Comparison of ENCODE assay signal across 2 cellular contexts in the genomic region with DNA sequence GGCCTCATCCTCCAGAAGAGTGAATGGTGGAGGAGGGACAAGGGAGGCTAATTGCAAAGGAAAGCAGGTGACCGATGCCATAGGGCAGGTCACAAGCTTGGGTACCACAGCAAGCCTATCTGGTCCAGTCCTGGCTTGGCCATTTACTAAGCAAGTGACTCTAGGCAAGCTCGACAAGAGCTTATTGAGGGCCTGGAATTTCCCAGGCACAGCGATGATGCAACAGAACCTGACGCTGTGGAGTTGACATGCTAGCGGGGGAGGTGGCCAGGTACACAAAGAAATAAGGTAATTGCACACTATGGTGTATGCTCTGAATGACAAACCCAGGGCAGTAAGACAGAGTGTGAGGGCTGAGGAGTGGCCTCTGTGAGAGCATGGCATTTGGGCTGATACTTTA.
TF ChIP-seq lines count a peak whose summit lies in the region.

No MANE protein-coding gene starts in this region.

TF ChIP-seq in WTC11, 78 proteins besides CTCF, POLR2A, EP300 and RAD21:
- TF ChIP-seq GABPB1 (CRISPR knock-in tag; IDR thresholded peaks at IDR 0.05) (peak; percentile 95), ATF1 (CRISPR knock-in tag; IDR thresholded peaks at IDR 0.05) (no peak)
- TF ChIP-seq, protein P1, sequence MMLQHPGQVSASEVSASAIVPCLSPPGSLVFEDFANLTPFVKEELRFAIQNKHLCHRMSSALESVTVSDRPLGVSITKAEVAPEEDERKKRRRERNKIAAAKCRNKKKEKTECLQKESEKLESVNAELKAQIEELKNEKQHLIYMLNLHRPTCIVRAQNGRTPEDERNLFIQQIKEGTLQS (CRISPR knock-in tag; conservative IDR thresholded peaks at IDR 0.05), result 0 out of 2 replicates have a peak, but pooled peaks have one; percentile 70

TF ChIP-seq in HepG2, 621 proteins besides CTCF, POLR2A, EP300 and RAD21 (continues in another document):
- TF ChIP-seq DR1 (CRISPR knock-in tag; IDR thresholded peaks at IDR 0.05) (no peak), SALL1 (CRISPR knock-in tag; IDR thresholded peaks at IDR 0.05) (0 out of 2 replicates have a peak, but pooled peaks have one; percentile 16), MXI1 (IDR thresholded peaks at IDR 0.05; ENCODE audit: borderline replicate concordance, low read depth, low read length) (no peak), ZNF598 (CRISPR knock-in tag; IDR thresholded peaks at IDR 0.05; ENCODE audit: borderline replicate concordance) (no peak), ZNF777 (CRISPR knock-in tag; IDR thresholded peaks at IDR 0.05) (no peak), ZNF281 (CRISPR knock-in tag; IDR thresholded peaks at IDR 0.05; ENCODE audit: borderline replicate concordance) (peak; percentile 96), ZNF563 (CRISPR knock-in tag; IDR thresholded peaks at IDR 0.05) (no peak), SCMH1 (CRISPR knock-in tag; IDR thresholded peaks at IDR 0.05; ENCODE audit: borderline replicate concordance) (no peak), GTF3A (CRISPR knock-in tag; conservative IDR thresholded peaks at IDR 0.05) (no peak), CEBPZ (IDR thresholded peaks at IDR 0.05; ENCODE audit: low read length) (no peak), MXD4 (CRISPR knock-in tag; IDR thresholded peaks at IDR 0.05) (no peak), CENPX (CRISPR knock-in tag; IDR thresholded peaks at IDR 0.05) (no peak), LCORL (IDR thresholded peaks at IDR 0.05) (no peak), LCORL (CRISPR knock-in tag; IDR thresholded peaks at IDR 0.05) (0 out of 2 replicates have a peak, but pooled peaks have one; percentile 12), THAP8 (CRISPR knock-in tag; IDR thresholded peaks at IDR 0.05; ENCODE audit: borderline replicate concordance) (no peak), ZFYVE20 (CRISPR knock-in tag; IDR thresholded peaks at IDR 0.05; ENCODE audit: borderline replicate concordance, low read depth) (no peak), ZNF749 (CRISPR knock-in tag; IDR thresholded peaks at IDR 0.05; ENCODE audit: borderline replicate concordance) (no peak), HOXD1 (CRISPR knock-in tag; IDR thresholded peaks at IDR 0.05) (no peak), ISL2 (CRISPR knock-in tag; IDR thresholded peaks at IDR 0.05) (0 out of 2 replicates have a peak, but pooled peaks have one; percentile 16), ARID5B (CRISPR knock-in tag; IDR thresholded peaks at IDR 0.05) (peak; percentile 53), MED13 (CRISPR knock-in tag; IDR thresholded peaks at IDR 0.05) (no peak), ZNF792 (CRISPR knock-in tag; IDR thresholded peaks at IDR 0.05) (no peak), STAT5B (CRISPR knock-in tag; IDR thresholded peaks at IDR 0.05) (no peak), ZNF333 (CRISPR knock-in tag; IDR thresholded peaks at IDR 0.05; ENCODE audit: borderline replicate concordance) (no peak), CHD4 (IDR thresholded peaks at IDR 0.05; ENCODE audit: borderline replicate concordance, low read length) (no peak), THAP11 (CRISPR knock-in tag; IDR thresholded peaks at IDR 0.05) (peak; percentile 24; the same call in 1 of the 2 replicates), ETV6 (CRISPR knock-in tag; conservative IDR thresholded peaks at IDR 0.05) (no peak), ZNF451 (CRISPR knock-in tag; IDR thresholded peaks at IDR 0.05) (no peak), CREM (IDR thresholded peaks at IDR 0.05) (no peak), CREM (CRISPR knock-in tag; IDR thresholded peaks at IDR 0.05) (no peak), ISX (CRISPR knock-in tag; conservative IDR thresholded peaks at IDR 0.05) (no peak), SKI (IDR thresholded peaks at IDR 0.05; ENCODE audit: partially characterized antibody) (no peak), ZNF724P (CRISPR knock-in tag; IDR thresholded peaks at IDR 0.05; ENCODE audit: borderline replicate concordance) (no peak)
- TF ChIP-seq, protein P2, sequence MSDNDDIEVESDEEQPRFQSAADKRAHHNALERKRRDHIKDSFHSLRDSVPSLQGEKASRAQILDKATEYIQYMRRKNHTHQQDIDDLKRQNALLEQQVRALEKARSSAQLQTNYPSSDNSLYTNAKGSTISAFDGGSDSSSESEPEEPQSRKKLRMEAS (IDR thresholded peaks at IDR 0.05), result peak; percentile 19; the same call in 1 of the 2 replicates
- TF ChIP-seq, protein P3, sequence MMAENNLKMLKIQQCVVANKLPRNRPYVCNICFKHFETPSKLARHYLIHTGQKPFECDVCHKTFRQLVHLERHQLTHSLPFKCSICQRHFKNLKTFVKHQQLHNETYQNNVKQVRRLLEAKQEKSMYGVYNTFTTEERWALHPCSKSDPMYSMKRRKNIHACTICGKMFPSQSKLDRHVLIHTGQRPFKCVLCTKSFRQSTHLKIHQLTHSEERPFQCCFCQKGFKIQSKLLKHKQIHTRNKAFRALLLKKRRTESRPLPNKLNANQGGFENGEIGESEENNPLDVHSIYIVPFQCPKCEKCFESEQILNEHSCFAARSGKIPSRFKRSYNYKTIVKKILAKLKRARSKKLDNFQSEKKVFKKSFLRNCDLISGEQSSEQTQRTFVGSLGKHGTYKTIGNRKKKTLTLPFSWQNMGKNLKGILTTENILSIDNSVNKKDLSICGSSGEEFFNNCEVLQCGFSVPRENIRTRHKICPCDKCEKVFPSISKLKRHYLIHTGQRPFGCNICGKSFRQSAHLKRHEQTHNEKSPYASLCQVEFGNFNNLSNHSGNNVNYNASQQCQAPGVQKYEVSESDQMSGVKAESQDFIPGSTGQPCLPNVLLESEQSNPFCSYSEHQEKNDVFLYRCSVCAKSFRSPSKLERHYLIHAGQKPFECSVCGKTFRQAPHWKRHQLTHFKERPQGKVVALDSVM (CRISPR knock-in tag; IDR thresholded peaks at IDR 0.05), result no peak
- TF ChIP-seq, protein P4, sequence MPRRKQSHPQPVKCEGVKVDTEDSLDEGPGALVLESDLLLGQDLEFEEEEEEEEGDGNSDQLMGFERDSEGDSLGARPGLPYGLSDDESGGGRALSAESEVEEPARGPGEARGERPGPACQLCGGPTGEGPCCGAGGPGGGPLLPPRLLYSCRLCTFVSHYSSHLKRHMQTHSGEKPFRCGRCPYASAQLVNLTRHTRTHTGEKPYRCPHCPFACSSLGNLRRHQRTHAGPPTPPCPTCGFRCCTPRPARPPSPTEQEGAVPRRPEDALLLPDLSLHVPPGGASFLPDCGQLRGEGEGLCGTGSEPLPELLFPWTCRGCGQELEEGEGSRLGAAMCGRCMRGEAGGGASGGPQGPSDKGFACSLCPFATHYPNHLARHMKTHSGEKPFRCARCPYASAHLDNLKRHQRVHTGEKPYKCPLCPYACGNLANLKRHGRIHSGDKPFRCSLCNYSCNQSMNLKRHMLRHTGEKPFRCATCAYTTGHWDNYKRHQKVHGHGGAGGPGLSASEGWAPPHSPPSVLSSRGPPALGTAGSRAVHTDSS (CRISPR knock-in tag; conservative IDR thresholded peaks at IDR 0.05), result no peak
- TF ChIP-seq, protein P5, sequence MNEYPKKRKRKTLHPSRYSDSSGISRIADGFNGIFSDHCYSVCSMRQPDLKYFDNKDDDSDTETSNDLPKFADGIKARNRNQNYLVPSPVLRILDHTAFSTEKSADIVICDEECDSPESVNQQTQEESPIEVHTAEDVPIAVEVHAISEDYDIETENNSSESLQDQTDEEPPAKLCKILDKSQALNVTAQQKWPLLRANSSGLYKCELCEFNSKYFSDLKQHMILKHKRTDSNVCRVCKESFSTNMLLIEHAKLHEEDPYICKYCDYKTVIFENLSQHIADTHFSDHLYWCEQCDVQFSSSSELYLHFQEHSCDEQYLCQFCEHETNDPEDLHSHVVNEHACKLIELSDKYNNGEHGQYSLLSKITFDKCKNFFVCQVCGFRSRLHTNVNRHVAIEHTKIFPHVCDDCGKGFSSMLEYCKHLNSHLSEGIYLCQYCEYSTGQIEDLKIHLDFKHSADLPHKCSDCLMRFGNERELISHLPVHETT (CRISPR knock-in tag; conservative IDR thresholded peaks at IDR 0.05), result no peak
- TF ChIP-seq, protein P6, sequence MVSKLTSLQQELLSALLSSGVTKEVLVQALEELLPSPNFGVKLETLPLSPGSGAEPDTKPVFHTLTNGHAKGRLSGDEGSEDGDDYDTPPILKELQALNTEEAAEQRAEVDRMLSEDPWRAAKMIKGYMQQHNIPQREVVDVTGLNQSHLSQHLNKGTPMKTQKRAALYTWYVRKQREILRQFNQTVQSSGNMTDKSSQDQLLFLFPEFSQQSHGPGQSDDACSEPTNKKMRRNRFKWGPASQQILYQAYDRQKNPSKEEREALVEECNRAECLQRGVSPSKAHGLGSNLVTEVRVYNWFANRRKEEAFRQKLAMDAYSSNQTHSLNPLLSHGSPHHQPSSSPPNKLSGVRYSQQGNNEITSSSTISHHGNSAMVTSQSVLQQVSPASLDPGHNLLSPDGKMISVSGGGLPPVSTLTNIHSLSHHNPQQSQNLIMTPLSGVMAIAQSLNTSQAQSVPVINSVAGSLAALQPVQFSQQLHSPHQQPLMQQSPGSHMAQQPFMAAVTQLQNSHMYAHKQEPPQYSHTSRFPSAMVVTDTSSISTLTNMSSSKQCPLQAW (CRISPR knock-in tag; IDR thresholded peaks at IDR 0.05), result no peak
